In the genomic region with DNA sequence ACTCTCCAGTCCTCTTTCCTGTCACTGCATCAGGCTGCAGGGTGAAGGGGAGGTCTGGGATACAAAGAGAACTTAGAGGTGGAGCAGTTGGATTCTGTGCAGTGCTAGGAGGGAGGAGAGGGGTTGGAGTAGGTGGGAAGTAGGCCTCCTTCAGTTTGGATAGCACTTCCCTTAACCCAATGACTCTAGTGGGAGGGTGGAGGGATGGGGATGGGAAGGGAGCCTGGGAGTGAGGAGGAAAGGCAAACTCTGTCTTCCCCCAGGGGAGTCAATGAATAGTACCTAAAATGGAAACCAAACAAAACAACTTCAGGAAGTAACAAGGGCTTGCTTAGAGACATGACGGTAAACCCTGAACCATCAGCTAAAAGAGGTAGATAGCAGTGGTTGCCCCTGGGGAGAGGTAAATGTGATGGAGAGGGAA, we compare ENCODE assay signal across 8 cellular contexts. TPM values are rescaled to one million over a fixed set of nuclear protein-coding genes. Genes with fewer than 3 reads are reported as not detected.
DNase-seq lines count a peak whose midpoint lies in the region; ATAC-seq and TF ChIP-seq lines count a peak whose summit lies in the region.

No MANE protein-coding gene starts in this region.

- H3K4me1 Mint-ChIP-seq in naive B cell, result peaks cover 20 to 29% (median 27%) of the 10 kb centered on the region in 3 donors

- no CpG with 5 or more reads among the region's 1 CpG for WGBS in IMR-90 (ENCODE audit: extremely low coverage in 2 of 2, insufficient read length in 1 of 2), 2 experiments
- 25 to 50% methylated on average over 1 of the region's 1 CpG for WGBS in esophagus, 2 donors

- H3K18ac ChIP-seq in IMR-90 (ENCODE audit: low read depth, low read length), result no peak overlapping the region

- H3K27ac ChIP-seq in ACC112 (ENCODE audit: low read depth, low read length) (peak overlapping the region; percentile 46), IMR-90 (ENCODE audit: insufficient read depth, low read length) (no peak overlapping the region; the same call in 1 of the 2 replicates), esophagus (ENCODE audit: low read depth in 2 of 2, low read length in 1 of 2) (peak overlapping the region; percentile 83 to 91)

- H4K20me1 ChIP-seq in IMR-90 (ENCODE audit: insufficient read depth, low read length), result peaks cover 24% of the 10 kb centered on the region; the same call in 1 of the 2 replicates

- H4K5ac ChIP-seq in IMR-90 (ENCODE audit: low read depth, low read length), result no peak overlapping the region

- H3K23ac ChIP-seq in IMR-90 (ENCODE audit: low read depth, low read length), result peak overlapping the region; percentile 69; the same call in 1 of the 2 replicates

- H2BK120ac ChIP-seq in IMR-90 (ENCODE audit: low read depth, low read length), result 0 out of 2 replicates have a peak overlapping the region, but pooled peaks have one; percentile 21

- peaks cover 10% of the 10 kb centered on the region for H3K79me2 ChIP-seq in ACC112 (ENCODE audit: control insufficient read depth, insufficient read depth, low read length, unreplicated experiment)

- no peak for TF ChIP-seq CTCF in IMR-90 (conservative IDR thresholded peaks at IDR 0.05; ENCODE audit: low read depth, low read length)

- H3K9ac ChIP-seq in IMR-90 (ENCODE audit: low read depth, low read length), result no peak overlapping the region

- CTCF ChIA-PET in IMR-90 (lab: Yijun Ruan, JAX), result no interaction called here

- H3K9me3 Mint-ChIP-seq in naive B cell, result no peaks in the 10 kb centered on the region

- H3K4me1 ChIP-seq in ACC112 (ENCODE audit: control insufficient read depth, insufficient read depth, low read length, unreplicated experiment) (peaks cover 38% of the 10 kb centered on the region), IMR-90 (ENCODE audit: control insufficient read depth, insufficient read depth, low read length) (peaks cover 15% of the 10 kb centered on the region; the same call in 1 of the 2 replicates), esophagus (ENCODE audit: control insufficient read depth in 2 of 2, insufficient read depth in 2 of 2, low read length in 1 of 2) (peaks cover 25 to 36% of the 10 kb centered on the region in 2 donors)

- H2BK15ac ChIP-seq in IMR-90 (ENCODE audit: low read depth, low read length), result no peak overlapping the region; the same call in 2 of the 3 replicates

- in situ Hi-C loops in IMR-90 (cut with MboI; ENCODE audit: low sequenced_read_pairs), result no loop called here

- no peak overlapping the region for H2BK5ac ChIP-seq in IMR-90 (ENCODE audit: low read depth, low read length, poor library complexity, severe bottlenecking)

- intact Hi-C loops in IMR-90 (cut with micrococcal nuclease), result no loop called here

- H3K14ac ChIP-seq in IMR-90 (replicated peaks; ENCODE audit: low read depth, low read length), result peak overlapping the region; percentile 46; the same call in 1 of the 2 replicates

- H2AFZ ChIP-seq in ACC112 (ENCODE audit: low read length, unreplicated experiment), result peak overlapping the region; percentile 0
- H2AFZ ChIP-seq in IMR-90 (replicated peaks; ENCODE audit: low read length, poor library complexity), result no peak overlapping the region

- peak overlapping the region in 5 of 6 donors; percentile 4 to 85 (median 48) for H3K27ac Mint-ChIP-seq in naive B cell

- no peak for TF ChIP-seq POLR2A in IMR-90 (IDR thresholded peaks at IDR 0.05; ENCODE audit: low read depth, low read length)

- no peak overlapping the region for H3K56ac ChIP-seq in IMR-90 (ENCODE audit: extremely low read depth, insufficient read depth, low read length)

- no peak overlapping the region for H2BK20ac ChIP-seq in IMR-90 (ENCODE audit: low read depth, low read length)

- DNase-seq in IMR-90 (no peak), naive B cell (no peak), KG1 (lab: John Stamatoyannopoulos, UW) (no peak), D341Med (ENCODE audit: low spot score) (no peak), DMS114 treated with DMSO at 0.1 percent for 48 hours (lab: John Stamatoyannopoulos, UW; ENCODE audit: unreplicated experiment) (no peak)

- dilution Hi-C loops in IMR-90 (cut with HindIII; ENCODE audit: low sequenced_read_pairs, unreplicated experiment), result no loop called here

- peaks cover 5 to 9% (median 9%) of the 10 kb centered on the region in 3 donors for H3K27me3 Mint-ChIP-seq in naive B cell

- H3K4me2 ChIP-seq in IMR-90 (ENCODE audit: low read depth, low read length), result no peak overlapping the region

- H2AK5ac ChIP-seq in IMR-90 (ENCODE audit: low read depth, low read length), result no peak overlapping the region

- H4K91ac ChIP-seq in IMR-90 (ENCODE audit: insufficient read depth, low read depth, low read length), result no peak overlapping the region

- H3K9me3 ChIP-seq in IMR-90 (ENCODE audit: control insufficient read depth, insufficient read depth, low read length), result no peaks in the 10 kb centered on the region
- H3K9me3 ChIP-seq in esophagus (ENCODE audit: control insufficient read depth in 2 of 2, insufficient read depth in 1 of 2, low read depth in 1 of 2, low read length in 1 of 2), result no peaks in the 10 kb centered on the region

- TF ChIP-seq RAD21 in IMR-90 (IDR thresholded peaks at IDR 0.05; ENCODE audit: low read length), result no peak

- H3K4ac ChIP-seq in IMR-90 (ENCODE audit: low read depth, low read length), result peak overlapping the region; percentile 33; the same call in 1 of the 2 replicates

- H3K27me3 ChIP-seq in ACC112 (ENCODE audit: insufficient read depth, low read length) (no peaks in the 10 kb centered on the region), IMR-90 (ENCODE audit: control insufficient read depth, insufficient read depth, low read length) (no peaks in the 10 kb centered on the region), esophagus (ENCODE audit: control insufficient read depth in 1 of 2, insufficient read depth in 2 of 2, low read length in 2 of 2) (no peaks in the 10 kb centered on the region)

- POLR2A ChIA-PET in IMR-90 (lab: Charles Lee; ENCODE audit: unreplicated experiment), result interaction anchor here (0.6 kb wide), 1 partner anchor 101 kb away, joined by 5 read pairs; no protein-coding TSS in a partner anchor

- peaks cover 47 to 85% of the 10 kb centered on the region in 2 experiments for H3K79me1 ChIP-seq in IMR-90 (ENCODE audit: low read depth in 1 of 2, low read length in 2 of 2)

- H2AK9ac ChIP-seq in IMR-90 (replicated peaks; ENCODE audit: low read depth, low read length, poor library complexity), result no peak overlapping the region

- H3K4me3 ChIP-seq in ACC112 (ENCODE audit: low read depth, low read length), result peak overlapping the region; percentile 81
- H3K4me3 ChIP-seq in IMR-90 (ENCODE audit: insufficient read depth, low read depth, low read length), result no peak overlapping the region
- H3K4me3 ChIP-seq in esophagus (ENCODE audit: low read depth in 1 of 2, low read length in 2 of 2), result no peak overlapping the region

- H3K9me1 ChIP-seq in IMR-90 (ENCODE audit: insufficient read depth, low read length), result peaks cover 29% of the 10 kb centered on the region; the same call in 1 of the 2 replicates

- H3K36me3 Mint-ChIP-seq in naive B cell, result no peaks in the 10 kb centered on the region

- H4K8ac ChIP-seq in IMR-90 (ENCODE audit: low read depth in 2 of 2, low read length in 2 of 2), result peak overlapping the region in 1 of 2 experiments; percentile 35; a peak in 1 of 4 replicates

- peaks cover 10% of the 10 kb centered on the region; the same call in 1 of the 2 replicates for H3K36me3 ChIP-seq in ACC112 (ENCODE audit: insufficient read depth, low read length)
- peaks cover 43% of the 10 kb centered on the region for H3K36me3 ChIP-seq in IMR-90 (ENCODE audit: control insufficient read depth, insufficient read depth, low read length)
- H3K36me3 ChIP-seq in esophagus (ENCODE audit: control insufficient read depth in 2 of 2, insufficient read depth in 2 of 2, low read length in 1 of 2), result peaks cover 3 to 17% of the 10 kb centered on the region in 2 donors

- no TSS peak for BruUV-seq in IMR-90 (replicated peaks; lab: Mats Ljungman, UMichigan)

- peak; percentile 4; the same call in 1 of the 2 replicates for ATAC-seq in IMR-90 (ENCODE audit: low read depth)
- ATAC-seq in naive B cell (ENCODE audit: low read depth in 2 of 2), result peak; percentile 59 to 65
- no peak for ATAC-seq in GM19397 (IDR thresholded peaks at IDR 0.05; ENCODE audit: unreplicated experiment)

- H3K4me3 Mint-ChIP-seq in naive B cell, result peak overlapping the region; percentile 62 to 92 (median 88)

TF ChIP-seq in IMR-90, 13 proteins besides CTCF, POLR2A, EP300 and RAD21:
- TF ChIP-seq CEBPB (IDR thresholded peaks at IDR 0.05; ENCODE audit: low read depth, low read length), result no peak
- no peak for TF ChIP-seq RFX5 (IDR thresholded peaks at IDR 0.05; ENCODE audit: low read depth, low read length)
- no peak for TF ChIP-seq FOS (IDR thresholded peaks at IDR 0.05; ENCODE audit: low read depth, low read length)
- TF ChIP-seq CHD1 (IDR thresholded peaks at IDR 0.05; ENCODE audit: low read depth, low read length), result no peak

RNA-seq across cellular contexts. Expression of a gene that starts 30.7 kb away (rescaled TPM):
- 461 and 547 TPM in 2 replicates for total RNA-seq in IMR-90 (2012; rRNA removed)
- polyA plus RNA-seq in IMR-90 (2012; rRNA removed) (482 and 495 TPM in 2 replicates), esophagus (100 to 1,000 TPM; 198 to 418 TPM), naive B cell (ENCODE audit: low read depth in 6 of 6) (10 to 100 TPM in 3 of 6 donors, 1 to 10 TPM in 3; 3.3 to 13.5 (median 8.0) TPM)
- 396 and 740 TPM in 2 replicates for polyA plus RNA-seq in IMR-90 (2012; cell fraction: cytosol; rRNA removed)
- polyA plus RNA-seq in IMR-90 (2012; cell fraction: nucleus; rRNA removed; ENCODE audit: low replicate concordance), result 382 and 609 TPM in 2 replicates

Comparison
In these comparisons a context has a peak if more than half of its experiments do, and no peak if none do; other contexts are left out.
1. RNA of a gene that starts 30.7 kb away (polyA plus RNA-seq): 382 to 740 TPM in IMR-90 and 198 to 418 TPM in esophagus; 3.3 to 13.5 TPM in naive B cell; every median in the first group is over 10 times any median in the second.